25 cellular contexts compared by ENCODE assay signal in genomic region chr7:46160861-46161260, GRCh38.
DNase-seq lines count a peak whose midpoint lies in the region; TF ChIP-seq lines count a peak whose summit lies in the region.
"Had no signal": no experiment of that assay in that cellular context is flagged by ENCODE, and none has a peak within 500 bp of the region (broad histone marks: within the 10 kb centered on the region; RNA-seq: fewer than 3 reads in every experiment).

No MANE protein-coding gene starts in this region.

- H2AFZ ChIP-seq in trophoblast cell (ENCODE audit: insufficient read depth, low read length, poor library complexity): no peak overlapping the region

- WGBS in trophoblast cell (ENCODE audit: extremely low coverage, insufficient coverage, insufficient read length): no CpG with 5 or more reads among the region's 7 CpGs

- no peaks in the 10 kb centered on the region for H3K9me3 ChIP-seq in trophoblast cell (ENCODE audit: insufficient read depth, low read depth, low read length)
- no peaks in the 10 kb centered on the region for H3K9me3 ChIP-seq in A673 (ENCODE audit: low read depth, low read length, poor library complexity, severe bottlenecking)
- H3K9me3 ChIP-seq: uterus had no signal

- H2BK120ac ChIP-seq in trophoblast cell (ENCODE audit: insufficient read depth, low read length, poor library complexity): peak overlapping the region; percentile 83

- H3K9ac ChIP-seq in trophoblast cell (ENCODE audit: low read length): no peak overlapping the region

- intact Hi-C loops in A673 (cut with micrococcal nuclease; ENCODE audit: unreplicated experiment): no loop called here

- H3K18ac ChIP-seq in trophoblast cell (ENCODE audit: low read length): no peak overlapping the region

- no peak overlapping the region for H3K4me3 ChIP-seq in epithelial cell of esophagus (ENCODE audit: low read length)
- H3K4me3 ChIP-seq in trophoblast cell (ENCODE audit: low read depth, low read length): no peak overlapping the region
- H3K4me3 ChIP-seq in A673 (ENCODE audit: low read depth, low read length, poor library complexity, severe bottlenecking): no peak overlapping the region
- H3K4me3 ChIP-seq: cardiac muscle cell, smooth muscle cell, uterus had no signal

- DNase-seq in ELR (ENCODE audit: low read depth) (peak; percentile 75), RWPE1 (ENCODE audit: low spot score) (peak; percentile 93), epithelial cell of esophagus (ENCODE audit: low read depth) (peak; percentile 94), trophoblast cell (no peak), G401 (ENCODE audit: low spot score) (no peak), DMS 273 treated with DMSO at 0.1 percent for 48 hours (lab: John Stamatoyannopoulos, UW) (no peak), DMS53 treated with DMSO at 0.1 percent for 48 hours (lab: John Stamatoyannopoulos, UW; ENCODE audit: unreplicated experiment) (no peak), A673 (ENCODE audit: low spot score) (no peak)
- DNase-seq: ACHN; activated CD4-positive, alpha-beta T cell treated with anti-CD3 and anti-CD28 coated beads for 48 hours; activated T-cell treated with anti-CD3 and anti-CD28 coated beads, Interleukin-2, amount 50 U/mL, for 4 hours; C1 segment of cervical spinal cord; glutamatergic neuron; KG1; kidney glomerular epithelial cell; NCI-H2171; NCI-H524; NK-92 treated with Interleukin-12 subunit alpha and Interleukin-12 subunit beta, amount 100 ng/mL, for 24 hours; nucleus accumbens; stimulated activated CD4-positive, alpha-beta T cell treated with anti-CD3 and anti-CD28 coated beads, Interleukin-2, amount 100 ng/mL, for 24 hours; T-helper 2 cell; uterus had no signal

- peak overlapping the region; percentile 44 for H2AK5ac ChIP-seq in trophoblast cell (ENCODE audit: low read length)

- no peaks in the 10 kb centered on the region for H3K36me3 ChIP-seq in trophoblast cell (ENCODE audit: control insufficient read depth in 1 of 2, insufficient read depth in 2 of 2, low read length in 2 of 2)
- no peaks in the 10 kb centered on the region for H3K36me3 ChIP-seq in A673 (ENCODE audit: insufficient read depth, low read length, poor library complexity, severe bottlenecking)
- H3K36me3 ChIP-seq: cardiac muscle cell, uterus had no signal

- H4K91ac ChIP-seq in trophoblast cell (ENCODE audit: low read depth, low read length): peak overlapping the region; percentile 50

- H2BK12ac ChIP-seq in trophoblast cell (ENCODE audit: low read length): no peak overlapping the region

- POLR2A ChIA-PET in RWPE1 (lab: Yijun Ruan, JAX; ENCODE audit: low non-redundant PET) (no interaction called here), A673 (lab: Charles Lee; ENCODE audit: low non-redundant PET) (no interaction called here)

- peak overlapping the region; percentile 42 for H4K8ac ChIP-seq in trophoblast cell (ENCODE audit: low read depth, low read length)

- no peak overlapping the region for H3K4me2 ChIP-seq in trophoblast cell (ENCODE audit: low read length)
- H3K4me2 ChIP-seq: smooth muscle cell had no signal

- in situ Hi-C loops in G401 (cut with HindIII; ENCODE audit: low sequenced_read_pairs): no loop called here

- H3K79me2 ChIP-seq in trophoblast cell (ENCODE audit: control insufficient read depth, insufficient read depth, low read length, poor library complexity): no peaks in the 10 kb centered on the region

- H3K23ac ChIP-seq in trophoblast cell (ENCODE audit: low read length): no peak overlapping the region

- peak overlapping the region; percentile 78 for H3K27ac ChIP-seq in RWPE1
- no peak overlapping the region for H3K27ac ChIP-seq in trophoblast cell (ENCODE audit: low read depth, low read length)
- H3K27ac ChIP-seq in A673 (ENCODE audit: low read depth, low read length, poor library complexity, severe bottlenecking): no peak overlapping the region
- H3K27ac ChIP-seq: cardiac muscle cell, uterus, VCaP had no signal

- peak overlapping the region; percentile 39 for H3K4ac ChIP-seq in trophoblast cell (ENCODE audit: low read depth, low read length)

- no peak for TF ChIP-seq CTCF in RWPE1 (conservative IDR thresholded peaks at IDR 0.05; ENCODE audit: low read depth)
- no peak for TF ChIP-seq CTCF in epithelial cell of esophagus (IDR thresholded peaks at IDR 0.05; ENCODE audit: insufficient read depth, low read depth, low read length, missing control alignments)
- TF ChIP-seq CTCF in A673 (conservative IDR thresholded peaks at IDR 0.05; ENCODE audit: low read depth, low read length): no peak

- no peak overlapping the region for H2BK5ac ChIP-seq in trophoblast cell (ENCODE audit: low read depth, low read length, poor library complexity)

- peaks cover 12% of the 10 kb centered on the region for H3K79me1 ChIP-seq in trophoblast cell (ENCODE audit: low read length)

- BruUV-seq in A673 (replicated peaks; lab: Mats Ljungman, UMichigan): no TSS peak

- no peak overlapping the region for H4K12ac ChIP-seq in trophoblast cell (ENCODE audit: low read depth, low read length)

- CTCF ChIA-PET in RWPE1 (lab: Yijun Ruan, JAX): interaction anchor here (0.6 kb wide), 2 partner anchors 243 to 291 kb away, joined by 3 read pairs; no protein-coding TSS in a partner anchor
- CTCF ChIA-PET in A673 (lab: Charles Lee): no interaction called here

- H3K4me1 ChIP-seq in trophoblast cell (ENCODE audit: control insufficient read depth in 1 of 2, insufficient read depth in 2 of 2, low read length in 2 of 2) (peaks cover 0 to 2% of the 10 kb centered on the region in 2 experiments), A673 (ENCODE audit: insufficient read depth, low read length, poor library complexity, severe bottlenecking) (no peaks in the 10 kb centered on the region)
- H3K4me1 ChIP-seq: uterus had no signal

- no peak overlapping the region for H3K14ac ChIP-seq in trophoblast cell (ENCODE audit: low read length)

- H3K27me3 ChIP-seq in trophoblast cell (ENCODE audit: insufficient read depth, low read length) (no peaks in the 10 kb centered on the region), A673 (replicated peaks; ENCODE audit: insufficient read depth, low read depth, low read length, poor library complexity) (no peaks in the 10 kb centered on the region)
- H3K27me3 ChIP-seq: cardiac muscle cell, uterus had no signal

Comparison
In these comparisons a context has a peak if more than half of its experiments do, and no peak if none do; other contexts are left out.
1. DNase-seq: peak in ELR (single experiment), RWPE1 (single experiment) and epithelial cell of esophagus (single experiment); none in trophoblast cell (0 of 2), G401 (single experiment), DMS 273 treated with DMSO at 0.1 percent for 48 hours (single experiment), DMS53 treated with DMSO at 0.1 percent for 48 hours (single experiment) and A673 (single experiment).